8 cellular contexts compared by ENCODE assay signal in the genomic region with DNA sequence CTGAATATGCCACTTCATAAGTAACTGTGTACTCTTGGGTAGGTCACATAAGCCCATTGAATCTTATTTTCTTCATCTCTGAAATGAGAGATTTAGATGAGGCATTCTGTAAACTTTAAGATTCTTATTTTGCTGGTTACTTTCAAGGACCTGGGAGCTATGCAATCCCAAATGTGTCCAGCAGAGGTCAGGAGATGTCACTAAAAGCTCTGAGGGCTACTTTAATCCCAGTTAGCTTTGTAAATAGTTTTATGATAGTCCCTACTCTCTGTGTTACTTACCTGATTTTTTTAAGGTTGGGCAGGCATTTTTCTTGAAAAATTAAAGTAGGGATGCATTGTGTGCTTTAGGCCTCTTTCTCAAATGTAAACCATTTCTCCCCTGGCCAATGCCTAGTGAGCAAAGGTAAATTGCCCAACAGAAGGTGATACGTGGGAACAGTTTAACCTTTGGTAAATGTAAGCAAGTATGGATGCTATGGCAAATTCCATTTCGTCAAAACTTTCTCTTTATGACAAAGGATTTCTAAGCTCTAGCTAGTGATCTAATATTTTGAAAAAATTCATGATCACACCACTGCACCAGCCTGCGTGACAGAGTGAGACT. TPM values are rescaled to one million over a fixed set of nuclear protein-coding genes. Genes with fewer than 3 reads are reported as not detected.
DNase-seq lines count a peak whose midpoint lies in the region; ATAC-seq and TF ChIP-seq lines count a peak whose summit lies in the region.

No MANE protein-coding gene starts in this region.

- intact Hi-C loops in activated CD4-positive, alpha-beta T cell treated with anti-CD3 and anti-CD28 coated beads for 36 hours (cut with DNase I, micrococcal nuclease), result loop anchor here (1.0 to 10.0 kb wide), 8 partner anchors 95 to 415 kb away; no protein-coding TSS in a partner anchor
- intact Hi-C loops in right lobe of liver (cut with DNase I), result loop anchor here (5.0 to 10.0 kb wide), 3 partner anchors 258 to 365 kb away; no protein-coding TSS in a partner anchor

- H3K4me3 ChIP-seq in choroid plexus epithelial cell (ENCODE audit: low read depth, low read length) (no peak overlapping the region), right lobe of liver (no peak overlapping the region)

- H3K27me3 ChIP-seq in right lobe of liver, result no peaks in the 10 kb centered on the region

- TF ChIP-seq POLR2A in right lobe of liver (IDR thresholded peaks at IDR 0.05), result no peak

- TF ChIP-seq CTCF in GM20000 (IDR thresholded peaks at IDR 0.05; ENCODE audit: extremely low read depth, missing control alignments) (peak; percentile 76), choroid plexus epithelial cell (conservative IDR thresholded peaks at IDR 0.05; ENCODE audit: low read depth, low read length) (peak; percentile 90), right lobe of liver (IDR thresholded peaks at IDR 0.05) (peak; percentile 91 to 98 (median 94))

- H3K36me3 Mint-ChIP-seq in activated CD4-positive, alpha-beta T cell treated with anti-CD3 and anti-CD28 coated beads for 36 hours (ENCODE audit: low read depth), result no peaks in the 10 kb centered on the region
- no peaks in the 10 kb centered on the region for H3K36me3 Mint-ChIP-seq in stimulated activated memory B cell treated with anti-CD40 and anti-IgM and Interleukin-4, amounts not matched to agents 10 μg/mL and 1 μg/mL and 100 μg/mL, for 72 hours

- no peak overlapping the region for H3K27ac ChIP-seq in right lobe of liver

- ATAC-seq in activated CD4-positive, alpha-beta T cell treated with anti-CD3 and anti-CD28 coated beads for 36 hours, result no peak
- ATAC-seq in right lobe of liver, result peak; percentile 88 to 94 (median 91)
- no peak for ATAC-seq in stimulated activated memory B cell treated with anti-CD40 and anti-IgM and Interleukin-4, amounts not matched to agents 10 μg/mL and 1 μg/mL and 100 μg/mL, for 72 hours

- no peaks in the 10 kb centered on the region for H3K9me3 ChIP-seq in right lobe of liver

- no peak overlapping the region for H3K27ac Mint-ChIP-seq in activated CD4-positive, alpha-beta T cell treated with anti-CD3 and anti-CD28 coated beads for 36 hours
- no peak overlapping the region for H3K27ac Mint-ChIP-seq in stimulated activated memory B cell treated with anti-CD40 and anti-IgM and Interleukin-4, amounts not matched to agents 10 μg/mL and 1 μg/mL and 100 μg/mL, for 72 hours

- H3K27me3 Mint-ChIP-seq in activated CD4-positive, alpha-beta T cell treated with anti-CD3 and anti-CD28 coated beads for 36 hours, result no peaks in the 10 kb centered on the region
- H3K27me3 Mint-ChIP-seq in stimulated activated memory B cell treated with anti-CD40 and anti-IgM and Interleukin-4, amounts not matched to agents 10 μg/mL and 1 μg/mL and 100 μg/mL, for 72 hours, result no peaks in the 10 kb centered on the region

- DNase-seq in AG08395 (ENCODE audit: low spot score) (peak; percentile 68), GM20000 (ENCODE audit: low spot score) (peak; percentile 40), NCI-H460 (ENCODE audit: extremely low read depth, low read depth) (peak; percentile 77), choroid plexus epithelial cell (ENCODE audit: low read depth) (peak; percentile 89), right lobe of liver (peak in 1 of 3 donors; percentile 64)
- DNase-seq in activated CD4-positive, alpha-beta T cell treated with anti-CD3 and anti-CD28 coated beads for 36 hours, result peak; percentile 87
- peak; percentile 66 for DNase-seq in stimulated activated CD8-positive, alpha-beta memory T cell treated with anti-CD3 and anti-CD28 coated beads, Interleukin-12 subunit alpha, Interleukin-12 subunit beta, amount 100 ng/mL, for 1 hour (ENCODE audit: low read depth)

- H3K9me3 Mint-ChIP-seq in activated CD4-positive, alpha-beta T cell treated with anti-CD3 and anti-CD28 coated beads for 36 hours (ENCODE audit: low read depth), result no peaks in the 10 kb centered on the region
- no peaks in the 10 kb centered on the region for H3K9me3 Mint-ChIP-seq in stimulated activated memory B cell treated with anti-CD40 and anti-IgM and Interleukin-4, amounts not matched to agents 10 μg/mL and 1 μg/mL and 100 μg/mL, for 72 hours

- H3K4me3 Mint-ChIP-seq in activated CD4-positive, alpha-beta T cell treated with anti-CD3 and anti-CD28 coated beads for 36 hours, result no peak overlapping the region
- no peak overlapping the region for H3K4me3 Mint-ChIP-seq in stimulated activated memory B cell treated with anti-CD40 and anti-IgM and Interleukin-4, amounts not matched to agents 10 μg/mL and 1 μg/mL and 100 μg/mL, for 72 hours

- POLR2A ChIA-PET in activated CD4-positive, alpha-beta T cell treated with anti-CD3 and anti-CD28 coated beads for 36 hours (lab: Charles Lee), result interaction anchor here (1.1 to 1.5 kb wide), 3 partner anchors 58 to 118 kb away, joined by 3 to 9 read pairs (median 4); a partner anchor contains a TSS

- CTCF ChIA-PET in activated CD4-positive, alpha-beta T cell treated with anti-CD3 and anti-CD28 coated beads for 36 hours (lab: Charles Lee), result interaction anchor here (0.7 to 5.5 kb wide), 63 partner anchors 9 to 520 kb away, joined by 3 to 120 read pairs (median 5); a partner anchor contains a TSS

- 31% methylated on average over 3 of the region's 3 CpGs for WGBS in right lobe of liver (ENCODE audit: insufficient coverage, low coverage, low lambda C conversion rate, missing lambda C conversion rate)

- H3K4me1 Mint-ChIP-seq in activated CD4-positive, alpha-beta T cell treated with anti-CD3 and anti-CD28 coated beads for 36 hours, result peaks cover 15% of the 10 kb centered on the region
- peaks cover 51% of the 10 kb centered on the region for H3K4me1 Mint-ChIP-seq in stimulated activated memory B cell treated with anti-CD40 and anti-IgM and Interleukin-4, amounts not matched to agents 10 μg/mL and 1 μg/mL and 100 μg/mL, for 72 hours

- no peaks in the 10 kb centered on the region for H3K36me3 ChIP-seq in right lobe of liver

- H3K4me1 ChIP-seq in right lobe of liver, result no peaks in the 10 kb centered on the region

RNA-seq across cellular contexts. Expression of a gene that starts 57.1 kb away (rescaled TPM):
- 143 and 153 TPM in 2 replicates for total RNA-seq in NCI-H460 (2014; rRNA removed; shearing (Covaris generic))
- polyA plus RNA-seq in NCI-H460 (2014; cell fraction: nucleus; rRNA removed), result 164 and 339 TPM in 2 replicates
- 100 to 1,000 TPM; 145 to 190 TPM for total RNA-seq in activated CD4-positive, alpha-beta T cell treated with anti-CD3 and anti-CD28 coated beads for 36 hours
- total RNA-seq in right lobe of liver, result 10 to 100 TPM; 28.3 to 97.6 (median 35.0) TPM

Comparison
In these comparisons a context has a peak if more than half of its experiments do, and no peak if none do; other contexts are left out.
1. ATAC-seq: peak in right lobe of liver (4 of 4); none in activated CD4-positive, alpha-beta T cell treated with anti-CD3 and anti-CD28 coated beads for 36 hours (single experiment) and stimulated activated memory B cell treated with anti-CD40 and anti-IgM and Interleukin-4, amounts not matched to agents 10 μg/mL and 1 μg/mL and 100 μg/mL, for 72 hours (single experiment).
2. Peak in every context shown above with its lines, with median percentiles within 50 percentile points of each other: CTCF ChIP-seq.